Comparison of ENCODE assay signal across 29 cellular contexts in the genomic region with DNA sequence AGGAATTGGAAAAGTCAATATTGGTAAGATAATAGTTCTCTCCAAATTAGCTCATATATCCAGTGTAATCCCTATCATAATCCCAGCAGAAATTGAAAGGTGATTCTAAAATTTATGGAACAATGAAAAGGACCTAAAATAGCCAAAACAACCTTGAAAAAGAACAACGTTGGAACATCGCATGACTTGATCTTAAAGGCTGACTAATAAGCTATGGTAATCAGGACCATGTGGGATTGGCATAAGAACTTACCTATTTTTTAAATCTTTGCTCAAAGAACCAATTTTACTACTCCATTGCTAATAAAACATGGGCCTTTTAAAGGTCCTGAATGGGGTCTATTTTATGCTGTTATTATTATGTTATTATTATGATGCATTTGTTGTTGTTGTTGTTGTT.
"Had no signal": no experiment of that assay in that cellular context is flagged by ENCODE, and none has a peak within 500 bp of the region (broad histone marks: within the 10 kb centered on the region; RNA-seq: fewer than 3 reads in every experiment).

No MANE protein-coding gene starts in this region.

- H3K27ac Mint-ChIP-seq: activated CD8-positive, alpha-beta T cell treated with anti-CD3 and anti-CD28 coated beads for 36 hours; activated naive CD8-positive, alpha-beta T cell; activated T-helper 17 cell treated with anti-CD3 and anti-CD28 coated beads, Interleukin-2, amount 50 U/mL, for 72 hours; dendritic cell treated with granulocyte-macrophage colony-stimulating factor and Interleukin-4, amounts not matched to agents 40 ng/mL and 50 ng/mL, for 4 days; endodermal cell; WTC11 had no signal

- H3K9me3 ChIP-seq: esophagus muscularis mucosa, gastroesophageal sphincter, heart right ventricle had no signal

- ATAC-seq: activated CD8-positive, alpha-beta T cell treated with anti-CD3 and anti-CD28 coated beads for 36 hours; activated T-cell treated with anti-CD3 and anti-CD28 coated beads, Interleukin-2, amount 50 U/mL, for 4 hours; activated T-helper 17 cell treated with anti-CD3 and anti-CD28 coated beads, Interleukin-2, amount 50 U/mL, for 72 hours; foreskin keratinocyte; gastroesophageal sphincter; heart right ventricle; WTC11 had no signal

- H3K27ac ChIP-seq: brain microvascular endothelial cell, coronary artery, dorsolateral prefrontal cortex, esophagus muscularis mucosa, foreskin keratinocyte, gastroesophageal sphincter, heart right ventricle, hepatocyte had no signal

- H3K4me3 Mint-ChIP-seq: activated CD8-positive, alpha-beta T cell treated with anti-CD3 and anti-CD28 coated beads for 36 hours; activated naive CD8-positive, alpha-beta T cell; activated T-cell treated with anti-CD3 and anti-CD28 coated beads, Interleukin-2, amount 50 U/mL, for 4 hours; activated T-helper 17 cell treated with anti-CD3 and anti-CD28 coated beads, Interleukin-2, amount 50 U/mL, for 72 hours; central memory CD8-positive, alpha-beta T cell; dendritic cell treated with granulocyte-macrophage colony-stimulating factor and Interleukin-4, amounts not matched to agents 40 ng/mL and 50 ng/mL, for 4 days; endodermal cell; WTC11 had no signal

- H3K4me3 ChIP-seq: coronary artery, dorsolateral prefrontal cortex, esophagus muscularis mucosa, gastroesophageal sphincter, heart right ventricle, hepatocyte had no signal

- H3K27me3 Mint-ChIP-seq: activated CD8-positive, alpha-beta T cell treated with anti-CD3 and anti-CD28 coated beads for 36 hours; activated naive CD8-positive, alpha-beta T cell; activated T-helper 17 cell treated with anti-CD3 and anti-CD28 coated beads, Interleukin-2, amount 50 U/mL, for 72 hours; central memory CD8-positive, alpha-beta T cell; dendritic cell treated with granulocyte-macrophage colony-stimulating factor and Interleukin-4, amounts not matched to agents 40 ng/mL and 50 ng/mL, for 4 days had no signal

- H3K79me2 ChIP-seq: hepatocyte had no signal

- H3K4me2 ChIP-seq: hepatocyte had no signal

- H3K27me3 ChIP-seq: brain microvascular endothelial cell, dorsolateral prefrontal cortex, esophagus muscularis mucosa, foreskin keratinocyte, gastroesophageal sphincter, heart right ventricle, hepatocyte had no signal

- H2AFZ ChIP-seq: hepatocyte had no signal

- H3K9me3 Mint-ChIP-seq: activated CD8-positive, alpha-beta T cell treated with anti-CD3 and anti-CD28 coated beads for 36 hours; activated T-cell treated with anti-CD3 and anti-CD28 coated beads, Interleukin-2, amount 50 U/mL, for 4 hours; activated T-helper 17 cell treated with anti-CD3 and anti-CD28 coated beads, Interleukin-2, amount 50 U/mL, for 72 hours; central memory CD8-positive, alpha-beta T cell; endodermal cell had no signal

- H3K4me1 Mint-ChIP-seq: central memory CD8-positive, alpha-beta T cell; endodermal cell had no signal

- DNase-seq: activated CD4-positive, alpha-beta T cell treated with anti-CD3 and anti-CD28 coated beads for 48 hours; activated CD4-positive, alpha-beta T cell treated with anti-CD3 and anti-CD28 coated beads, Interleukin-2, amount 50 U/mL, for 1 hour; activated CD4-positive, alpha-beta T cell treated with anti-CD3 and anti-CD28 coated beads, Interleukin-2, amount 50 U/mL, for 48 hours; activated CD8-positive, alpha-beta memory T cell treated with anti-CD3 and anti-CD28 coated beads for 24 hours; activated CD8-positive, alpha-beta T cell treated with anti-CD3 and anti-CD28 coated beads for 36 hours; activated effector memory CD4-positive, alpha-beta T cell treated with Interleukin-2 at 50 U/mL for 16 hours; activated gamma-delta T cell treated with Interleukin-2 at 50 U/mL for 16 hours; activated naive CD4-positive, alpha-beta T cell treated with anti-CD3 and anti-CD28 coated beads, Interleukin-2, amount 50 U/mL, for 16 hours; activated naive CD4-positive, alpha-beta T cell treated with Interleukin-2 at 50 U/mL for 16 hours; activated T-cell treated with anti-CD3 and anti-CD28 coated beads, Interleukin-2, amount 50 U/mL, for 4 hours; amniotic stem cell; anterior cingulate cortex; brain microvascular endothelial cell; dorsolateral prefrontal cortex; effector memory CD4-positive, alpha-beta T cell; endodermal cell; erythroblast; foreskin keratinocyte; heart right ventricle; T-helper 2 cell had no signal

- H3K36me3 ChIP-seq: esophagus muscularis mucosa, gastroesophageal sphincter, heart right ventricle had no signal
